In genomic region chr7:100585511-100586265, GRCh38 we compare ENCODE assay signal across 1 cellular context.
TF ChIP-seq lines count a peak whose summit lies in the region.

TSS of gene LRCH4 (minus strand) at chr7:100586129. CDS start at chr7:100586100, 29 bp downstream.

TF ChIP-seq in HepG2, 621 proteins besides CTCF, POLR2A, EP300 and RAD21 (continued from another document and continues in another):
- TF ChIP-seq SNAPC4 (CRISPR knock-in tag; IDR thresholded peaks at IDR 0.05) (peak; percentile 99), IRF9 (CRISPR knock-in tag; IDR thresholded peaks at IDR 0.05; ENCODE audit: borderline replicate concordance) (peak; percentile 75), ZNF761 (CRISPR knock-in tag; conservative IDR thresholded peaks at IDR 0.05) (peak; percentile 45; the same call in 1 of the 2 replicates), SCMH1 (CRISPR knock-in tag; IDR thresholded peaks at IDR 0.05; ENCODE audit: borderline replicate concordance) (no peak), GABPB1 (CRISPR knock-in tag; IDR thresholded peaks at IDR 0.05) (peak; percentile 91), CCDC6 (CRISPR knock-in tag; IDR thresholded peaks at IDR 0.05) (0 out of 2 replicates have a peak, but pooled peaks have one; percentile 49), SIX1 (CRISPR knock-in tag; IDR thresholded peaks at IDR 0.05; ENCODE audit: borderline replicate concordance) (no peak), UBTF (CRISPR knock-in tag; IDR thresholded peaks at IDR 0.05) (peak; percentile 58), ZNF503 (CRISPR knock-in tag; IDR thresholded peaks at IDR 0.05) (0 out of 2 replicates have a peak, but pooled peaks have one; percentile 24), BORCS8-MEF2B (CRISPR knock-in tag; IDR thresholded peaks at IDR 0.05) (0 out of 2 replicates have a peak, but pooled peaks have one; percentile 49), MAF1 (CRISPR knock-in tag; IDR thresholded peaks at IDR 0.05; ENCODE audit: borderline replicate concordance) (0 out of 2 replicates have a peak, but pooled peaks have one; percentile 69), TIGD3 (CRISPR knock-in tag; IDR thresholded peaks at IDR 0.05; ENCODE audit: borderline replicate concordance) (no peak), ZBTB40 (IDR thresholded peaks at IDR 0.05) (no peak), ZBTB40 (CRISPR knock-in tag; IDR thresholded peaks at IDR 0.05) (peak; percentile 78; the same call in 1 of the 2 replicates), PAX8 (CRISPR knock-in tag; IDR thresholded peaks at IDR 0.05; ENCODE audit: borderline replicate concordance) (no peak), ZNF768 (CRISPR knock-in tag; IDR thresholded peaks at IDR 0.05) (peak; percentile 75; the same call in 1 of the 2 replicates), MTA1 (CRISPR knock-in tag; IDR thresholded peaks at IDR 0.05; ENCODE audit: borderline replicate concordance) (no peak), FOXM1 (CRISPR knock-in tag; IDR thresholded peaks at IDR 0.05) (0 out of 2 replicates have a peak, but pooled peaks have one; percentile 42), HHEX (CRISPR knock-in tag; IDR thresholded peaks at IDR 0.05) (no peak), TEAD2 (CRISPR knock-in tag; IDR thresholded peaks at IDR 0.05) (no peak), SALL1 (CRISPR knock-in tag; IDR thresholded peaks at IDR 0.05) (no peak; the same call in none of the 2 replicates), ZFP37 (CRISPR knock-in tag; IDR thresholded peaks at IDR 0.05; ENCODE audit: borderline replicate concordance) (no peak)
